Comparison of ENCODE assay signal across 1 cellular context in the genomic region with DNA sequence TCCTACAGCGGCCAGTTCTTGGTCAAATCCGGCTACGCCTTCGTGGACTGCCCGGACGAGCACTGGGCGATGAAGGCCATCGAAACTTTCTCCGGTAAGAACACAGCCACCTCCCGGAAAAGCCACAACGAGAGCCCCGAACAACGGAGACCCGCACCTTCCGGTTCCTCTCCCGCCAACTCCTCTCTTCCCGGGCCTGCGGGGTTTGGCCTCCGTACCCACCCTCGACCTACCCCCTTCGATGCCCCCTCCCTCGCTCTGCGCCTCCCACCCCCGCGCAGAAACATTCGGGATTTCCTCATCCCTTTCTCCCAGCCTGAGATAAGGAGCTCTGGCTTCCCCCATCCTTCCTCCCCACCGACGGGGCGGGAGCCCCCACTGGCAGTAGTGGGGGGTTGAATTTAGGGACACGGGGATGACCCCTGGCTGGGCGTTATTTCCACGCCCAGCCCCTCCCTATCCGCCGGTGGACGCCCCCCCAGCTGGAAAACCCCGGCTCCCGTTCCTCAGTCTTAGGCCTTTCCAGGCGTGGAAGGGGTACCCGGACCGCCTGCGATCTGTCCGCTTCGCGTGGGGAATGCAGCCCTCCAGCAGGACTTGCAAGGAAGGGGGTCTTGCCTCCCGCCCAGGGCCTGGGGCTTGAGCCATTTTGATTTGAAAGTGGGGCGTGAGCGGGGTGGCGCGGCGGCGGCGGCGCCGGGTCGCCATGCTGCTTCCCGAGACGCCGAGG.
TF ChIP-seq lines count a peak whose summit lies in the region.

No MANE protein-coding gene starts in this region.

TF ChIP-seq in K562, 482 proteins besides CTCF, POLR2A, EP300 and RAD21 (continued from another document and continues in another):
- TF ChIP-seq STAT6 (CRISPR knock-in tag; IDR thresholded peaks at IDR 0.05): no peak
- TF ChIP-seq SNRNP70 (optimal IDR thresholded peaks at IDR 0.05; ENCODE audit: low read depth, low read length): no peak
- no peak for TF ChIP-seq THRA (IDR thresholded peaks at IDR 0.05)
- TF ChIP-seq ZNF785 (CRISPR knock-in tag; IDR thresholded peaks at IDR 0.05): no peak
- TF ChIP-seq SOX6 (IDR thresholded peaks at IDR 0.05): no peak
- TF ChIP-seq, protein P1, sequence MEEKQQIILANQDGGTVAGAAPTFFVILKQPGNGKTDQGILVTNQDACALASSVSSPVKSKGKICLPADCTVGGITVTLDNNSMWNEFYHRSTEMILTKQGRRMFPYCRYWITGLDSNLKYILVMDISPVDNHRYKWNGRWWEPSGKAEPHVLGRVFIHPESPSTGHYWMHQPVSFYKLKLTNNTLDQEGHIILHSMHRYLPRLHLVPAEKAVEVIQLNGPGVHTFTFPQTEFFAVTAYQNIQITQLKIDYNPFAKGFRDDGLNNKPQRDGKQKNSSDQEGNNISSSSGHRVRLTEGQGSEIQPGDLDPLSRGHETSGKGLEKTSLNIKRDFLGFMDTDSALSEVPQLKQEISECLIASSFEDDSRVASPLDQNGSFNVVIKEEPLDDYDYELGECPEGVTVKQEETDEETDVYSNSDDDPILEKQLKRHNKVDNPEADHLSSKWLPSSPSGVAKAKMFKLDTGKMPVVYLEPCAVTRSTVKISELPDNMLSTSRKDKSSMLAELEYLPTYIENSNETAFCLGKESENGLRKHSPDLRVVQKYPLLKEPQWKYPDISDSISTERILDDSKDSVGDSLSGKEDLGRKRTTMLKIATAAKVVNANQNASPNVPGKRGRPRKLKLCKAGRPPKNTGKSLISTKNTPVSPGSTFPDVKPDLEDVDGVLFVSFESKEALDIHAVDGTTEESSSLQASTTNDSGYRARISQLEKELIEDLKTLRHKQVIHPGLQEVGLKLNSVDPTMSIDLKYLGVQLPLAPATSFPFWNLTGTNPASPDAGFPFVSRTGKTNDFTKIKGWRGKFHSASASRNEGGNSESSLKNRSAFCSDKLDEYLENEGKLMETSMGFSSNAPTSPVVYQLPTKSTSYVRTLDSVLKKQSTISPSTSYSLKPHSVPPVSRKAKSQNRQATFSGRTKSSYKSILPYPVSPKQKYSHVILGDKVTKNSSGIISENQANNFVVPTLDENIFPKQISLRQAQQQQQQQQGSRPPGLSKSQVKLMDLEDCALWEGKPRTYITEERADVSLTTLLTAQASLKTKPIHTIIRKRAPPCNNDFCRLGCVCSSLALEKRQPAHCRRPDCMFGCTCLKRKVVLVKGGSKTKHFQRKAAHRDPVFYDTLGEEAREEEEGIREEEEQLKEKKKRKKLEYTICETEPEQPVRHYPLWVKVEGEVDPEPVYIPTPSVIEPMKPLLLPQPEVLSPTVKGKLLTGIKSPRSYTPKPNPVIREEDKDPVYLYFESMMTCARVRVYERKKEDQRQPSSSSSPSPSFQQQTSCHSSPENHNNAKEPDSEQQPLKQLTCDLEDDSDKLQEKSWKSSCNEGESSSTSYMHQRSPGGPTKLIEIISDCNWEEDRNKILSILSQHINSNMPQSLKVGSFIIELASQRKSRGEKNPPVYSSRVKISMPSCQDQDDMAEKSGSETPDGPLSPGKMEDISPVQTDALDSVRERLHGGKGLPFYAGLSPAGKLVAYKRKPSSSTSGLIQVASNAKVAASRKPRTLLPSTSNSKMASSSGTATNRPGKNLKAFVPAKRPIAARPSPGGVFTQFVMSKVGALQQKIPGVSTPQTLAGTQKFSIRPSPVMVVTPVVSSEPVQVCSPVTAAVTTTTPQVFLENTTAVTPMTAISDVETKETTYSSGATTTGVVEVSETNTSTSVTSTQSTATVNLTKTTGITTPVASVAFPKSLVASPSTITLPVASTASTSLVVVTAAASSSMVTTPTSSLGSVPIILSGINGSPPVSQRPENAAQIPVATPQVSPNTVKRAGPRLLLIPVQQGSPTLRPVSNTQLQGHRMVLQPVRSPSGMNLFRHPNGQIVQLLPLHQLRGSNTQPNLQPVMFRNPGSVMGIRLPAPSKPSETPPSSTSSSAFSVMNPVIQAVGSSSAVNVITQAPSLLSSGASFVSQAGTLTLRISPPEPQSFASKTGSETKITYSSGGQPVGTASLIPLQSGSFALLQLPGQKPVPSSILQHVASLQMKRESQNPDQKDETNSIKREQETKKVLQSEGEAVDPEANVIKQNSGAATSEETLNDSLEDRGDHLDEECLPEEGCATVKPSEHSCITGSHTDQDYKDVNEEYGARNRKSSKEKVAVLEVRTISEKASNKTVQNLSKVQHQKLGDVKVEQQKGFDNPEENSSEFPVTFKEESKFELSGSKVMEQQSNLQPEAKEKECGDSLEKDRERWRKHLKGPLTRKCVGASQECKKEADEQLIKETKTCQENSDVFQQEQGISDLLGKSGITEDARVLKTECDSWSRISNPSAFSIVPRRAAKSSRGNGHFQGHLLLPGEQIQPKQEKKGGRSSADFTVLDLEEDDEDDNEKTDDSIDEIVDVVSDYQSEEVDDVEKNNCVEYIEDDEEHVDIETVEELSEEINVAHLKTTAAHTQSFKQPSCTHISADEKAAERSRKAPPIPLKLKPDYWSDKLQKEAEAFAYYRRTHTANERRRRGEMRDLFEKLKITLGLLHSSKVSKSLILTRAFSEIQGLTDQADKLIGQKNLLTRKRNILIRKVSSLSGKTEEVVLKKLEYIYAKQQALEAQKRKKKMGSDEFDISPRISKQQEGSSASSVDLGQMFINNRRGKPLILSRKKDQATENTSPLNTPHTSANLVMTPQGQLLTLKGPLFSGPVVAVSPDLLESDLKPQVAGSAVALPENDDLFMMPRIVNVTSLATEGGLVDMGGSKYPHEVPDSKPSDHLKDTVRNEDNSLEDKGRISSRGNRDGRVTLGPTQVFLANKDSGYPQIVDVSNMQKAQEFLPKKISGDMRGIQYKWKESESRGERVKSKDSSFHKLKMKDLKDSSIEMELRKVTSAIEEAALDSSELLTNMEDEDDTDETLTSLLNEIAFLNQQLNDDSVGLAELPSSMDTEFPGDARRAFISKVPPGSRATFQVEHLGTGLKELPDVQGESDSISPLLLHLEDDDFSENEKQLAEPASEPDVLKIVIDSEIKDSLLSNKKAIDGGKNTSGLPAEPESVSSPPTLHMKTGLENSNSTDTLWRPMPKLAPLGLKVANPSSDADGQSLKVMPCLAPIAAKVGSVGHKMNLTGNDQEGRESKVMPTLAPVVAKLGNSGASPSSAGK (IDR thresholded peaks at IDR 0.05): no peak
- no peak for TF ChIP-seq RFX7 (CRISPR knock-in tag; IDR thresholded peaks at IDR 0.05)
- no peak for TF ChIP-seq TCFL5 (CRISPR knock-in tag; conservative IDR thresholded peaks at IDR 0.05)
- TF ChIP-seq SAFB (IDR thresholded peaks at IDR 0.05; ENCODE audit: borderline replicate concordance, low read depth, low read length): no peak
- TF ChIP-seq, protein P2, sequence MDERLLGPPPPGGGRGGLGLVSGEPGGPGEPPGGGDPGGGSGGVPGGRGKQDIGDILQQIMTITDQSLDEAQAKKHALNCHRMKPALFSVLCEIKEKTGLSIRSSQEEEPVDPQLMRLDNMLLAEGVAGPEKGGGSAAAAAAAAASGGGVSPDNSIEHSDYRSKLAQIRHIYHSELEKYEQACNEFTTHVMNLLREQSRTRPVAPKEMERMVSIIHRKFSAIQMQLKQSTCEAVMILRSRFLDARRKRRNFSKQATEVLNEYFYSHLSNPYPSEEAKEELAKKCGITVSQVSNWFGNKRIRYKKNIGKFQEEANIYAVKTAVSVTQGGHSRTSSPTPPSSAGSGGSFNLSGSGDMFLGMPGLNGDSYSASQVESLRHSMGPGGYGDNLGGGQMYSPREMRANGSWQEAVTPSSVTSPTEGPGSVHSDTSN (CRISPR knock-in tag; IDR thresholded peaks at IDR 0.05; ENCODE audit: low read depth): no peak
- TF ChIP-seq, protein P2 (tag; conservative IDR thresholded peaks at IDR 0.05; ENCODE audit: low read depth): no peak
- TF ChIP-seq HDAC8 (tag; IDR thresholded peaks at IDR 0.05): no peak
- TF ChIP-seq, protein P3, sequence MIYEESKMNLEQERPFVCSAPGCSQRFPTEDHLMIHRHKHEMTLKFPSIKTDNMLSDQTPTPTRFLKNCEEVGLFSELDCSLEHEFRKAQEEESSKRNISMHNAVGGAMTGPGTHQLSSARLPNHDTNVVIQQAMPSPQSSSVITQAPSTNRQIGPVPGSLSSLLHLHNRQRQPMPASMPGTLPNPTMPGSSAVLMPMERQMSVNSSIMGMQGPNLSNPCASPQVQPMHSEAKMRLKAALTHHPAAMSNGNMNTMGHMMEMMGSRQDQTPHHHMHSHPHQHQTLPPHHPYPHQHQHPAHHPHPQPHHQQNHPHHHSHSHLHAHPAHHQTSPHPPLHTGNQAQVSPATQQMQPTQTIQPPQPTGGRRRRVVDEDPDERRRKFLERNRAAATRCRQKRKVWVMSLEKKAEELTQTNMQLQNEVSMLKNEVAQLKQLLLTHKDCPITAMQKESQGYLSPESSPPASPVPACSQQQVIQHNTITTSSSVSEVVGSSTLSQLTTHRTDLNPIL (CRISPR knock-in tag; IDR thresholded peaks at IDR 0.05): no peak
- no peak for TF ChIP-seq SNIP1 (IDR thresholded peaks at IDR 0.05; ENCODE audit: low read depth)
- TF ChIP-seq ZNF695 (CRISPR knock-in tag; IDR thresholded peaks at IDR 0.05): no peak
- TF ChIP-seq STAG1 (CRISPR knock-in tag; IDR thresholded peaks at IDR 0.05; ENCODE audit: borderline replicate concordance): no peak
- TF ChIP-seq ADNP (tag; IDR thresholded peaks at IDR 0.05): no peak
- TF ChIP-seq ATF1 (CRISPR knock-in tag; IDR thresholded peaks at IDR 0.05): no peak
- TF ChIP-seq ATF1 (tag; IDR thresholded peaks at IDR 0.05): no peak
- TF ChIP-seq PHF8 (IDR thresholded peaks at IDR 0.05; ENCODE audit: borderline replicate concordance, low read length): peak; percentile 48; the same call in 1 of the 2 replicates
- TF ChIP-seq PHF20 (IDR thresholded peaks at IDR 0.05; ENCODE audit: partially characterized antibody): no peak
- TF ChIP-seq MCM3 (IDR thresholded peaks at IDR 0.05): no peak
- TF ChIP-seq DLX4 (CRISPR knock-in tag; IDR thresholded peaks at IDR 0.05): no peak
- TF ChIP-seq CHD2 (IDR thresholded peaks at IDR 0.05; ENCODE audit: low read depth, low read length): no peak
- TF ChIP-seq TCF3 (CRISPR knock-in tag; IDR thresholded peaks at IDR 0.05): no peak
- TF ChIP-seq ZFX (CRISPR knock-in tag; IDR thresholded peaks at IDR 0.05): peak; percentile 74
- no peak for TF ChIP-seq ARID2 (IDR thresholded peaks at IDR 0.05)
- no peak for TF ChIP-seq THRB (CRISPR knock-in tag; conservative IDR thresholded peaks at IDR 0.05)
- TF ChIP-seq RFX5 (IDR thresholded peaks at IDR 0.05; ENCODE audit: low read depth, low read length): no peak
- TF ChIP-seq ZNF699 (CRISPR knock-in tag; IDR thresholded peaks at IDR 0.05; ENCODE audit: insufficient replicate concordance): no peak
- no peak for TF ChIP-seq TEAD1 (CRISPR knock-in tag; IDR thresholded peaks at IDR 0.05)
